1 cellular context compared by ENCODE assay signal in genomic region chr10:45418859-45419672, GRCh38.
TF ChIP-seq lines count a peak whose summit lies in the region.

No MANE protein-coding gene starts in this region.

TF ChIP-seq in HepG2, 621 proteins besides CTCF, POLR2A, EP300 and RAD21 (continued from another document and continues in another):
- TF ChIP-seq SKIL (CRISPR knock-in tag; IDR thresholded peaks at IDR 0.05; ENCODE audit: borderline replicate concordance) (no peak), GMEB2 (CRISPR knock-in tag; IDR thresholded peaks at IDR 0.05; ENCODE audit: low read depth) (no peak), ZBTB20 (CRISPR knock-in tag; IDR thresholded peaks at IDR 0.05; ENCODE audit: borderline replicate concordance, low read depth) (no peak), PCBP1 (IDR thresholded peaks at IDR 0.05; ENCODE audit: borderline replicate concordance, low read depth, low read length) (0 out of 2 replicates have a peak, but pooled peaks have one; percentile 6), ARID5B (CRISPR knock-in tag; IDR thresholded peaks at IDR 0.05) (no peak), ZNF710 (CRISPR knock-in tag; IDR thresholded peaks at IDR 0.05; ENCODE audit: borderline replicate concordance) (0 out of 2 replicates have a peak, but pooled peaks have one; percentile 54), ZFY (CRISPR knock-in tag; IDR thresholded peaks at IDR 0.05) (peak; percentile 41; the same call in 1 of the 2 replicates), UBTF (CRISPR knock-in tag; IDR thresholded peaks at IDR 0.05) (peak; percentile 50; the same call in 1 of the 2 replicates), HMG20B (CRISPR knock-in tag; conservative IDR thresholded peaks at IDR 0.05) (no peak), PHF21A (CRISPR knock-in tag; IDR thresholded peaks at IDR 0.05) (no peak), STAG1 (CRISPR knock-in tag; IDR thresholded peaks at IDR 0.05) (peak; percentile 70), BORCS8-MEF2B (CRISPR knock-in tag; IDR thresholded peaks at IDR 0.05) (no peak), NFE2L2 (IDR thresholded peaks at IDR 0.05; ENCODE audit: low read length) (no peak), ZNF878 (CRISPR knock-in tag; IDR thresholded peaks at IDR 0.05) (peak; percentile 66; the same call in 1 of the 2 replicates), ZNF784 (CRISPR knock-in tag; IDR thresholded peaks at IDR 0.05; ENCODE audit: borderline replicate concordance) (no peak), HMGXB4 (CRISPR knock-in tag; IDR thresholded peaks at IDR 0.05; ENCODE audit: borderline replicate concordance in 1 of 2, low read depth in 1 of 2) (peak in 1 of 2 experiments; percentile 29; a peak in 1 of 4 replicates), ZNF777 (CRISPR knock-in tag; IDR thresholded peaks at IDR 0.05) (peak; percentile 46; the same call in 1 of the 2 replicates), ZBTB4 (CRISPR knock-in tag; IDR thresholded peaks at IDR 0.05; ENCODE audit: borderline replicate concordance) (no peak), MEIS2 (CRISPR knock-in tag; IDR thresholded peaks at IDR 0.05) (no peak), KDM1A (CRISPR knock-in tag; IDR thresholded peaks at IDR 0.05) (no peak), HMGA1 (CRISPR knock-in tag; conservative IDR thresholded peaks at IDR 0.05) (no peak), HNRNPH1 (optimal IDR thresholded peaks at IDR 0.05; ENCODE audit: low read depth, low read length) (no peak), ZNF746 (CRISPR knock-in tag; IDR thresholded peaks at IDR 0.05) (no peak), ARHGAP35 (CRISPR knock-in tag; IDR thresholded peaks at IDR 0.05; ENCODE audit: borderline replicate concordance) (no peak), ZBTB7B (CRISPR knock-in tag; IDR thresholded peaks at IDR 0.05) (no peak), ATF7 (IDR thresholded peaks at IDR 0.05) (no peak), ATF7 (CRISPR knock-in tag; IDR thresholded peaks at IDR 0.05) (no peak), ZNF317 (CRISPR knock-in tag; IDR thresholded peaks at IDR 0.05) (peak; percentile 59; the same call in 1 of the 2 replicates), SNAPC5 (CRISPR knock-in tag; IDR thresholded peaks at IDR 0.05; ENCODE audit: borderline replicate concordance) (no peak), PAX8 (CRISPR knock-in tag; IDR thresholded peaks at IDR 0.05; ENCODE audit: borderline replicate concordance) (no peak), ZFX (CRISPR knock-in tag; IDR thresholded peaks at IDR 0.05; ENCODE audit: low read depth) (peak; percentile 55; the same call in 1 of the 2 replicates), ATF4 (CRISPR knock-in tag; IDR thresholded peaks at IDR 0.05) (no peak)
